Comparison of ENCODE assay signal across 1 cellular context in genomic region chr3:47282424-47283192, GRCh38.
TF ChIP-seq lines count a peak whose summit lies in the region.

Gene KIF9, minus strand, starts transcription at chr3:47282799. Its CDS starts 5,425 bp downstream, at chr3:47277374.
Gene KLHL18, plus strand, starts transcription at chr3:47282944. Its CDS starts 22 bp downstream, at chr3:47282966.

TF ChIP-seq in K562, 482 proteins besides CTCF, POLR2A, EP300 and RAD21 (continued from another document and continues in another):
- TF ChIP-seq CEBPZ (IDR thresholded peaks at IDR 0.05; ENCODE audit: borderline replicate concordance, low read depth, low read length) (no peak), POLR2G (IDR thresholded peaks at IDR 0.05; ENCODE audit: low read depth, low read length) (peak; percentile 99), KAT8 (IDR thresholded peaks at IDR 0.05; ENCODE audit: low read depth) (peak; percentile 72; the same call in 1 of the 2 replicates), HDGF (IDR thresholded peaks at IDR 0.05) (no peak; the same call in 1 of the 2 replicates), ZNF785 (CRISPR knock-in tag; IDR thresholded peaks at IDR 0.05) (no peak), GATAD2B (IDR thresholded peaks at IDR 0.05; ENCODE audit: borderline replicate concordance) (peak; percentile 97), STAT5B (CRISPR knock-in tag; IDR thresholded peaks at IDR 0.05) (no peak), TSC22D4 (tag; IDR thresholded peaks at IDR 0.05) (no peak), ZNF395 (CRISPR knock-in tag; IDR thresholded peaks at IDR 0.05) (peak; percentile 79; the same call in 1 of the 2 replicates), USF1 (CRISPR knock-in tag; IDR thresholded peaks at IDR 0.05) (peak; percentile 59), KLF6 (CRISPR knock-in tag; IDR thresholded peaks at IDR 0.05; ENCODE audit: borderline replicate concordance) (no peak; the same call in 1 of the 2 replicates), HMGXB4 (CRISPR knock-in tag; IDR thresholded peaks at IDR 0.05) (no peak; the same call in 1 of the 2 replicates), PRMT5 (CRISPR knock-in tag; IDR thresholded peaks at IDR 0.05) (no peak), BDP1 (IDR thresholded peaks at IDR 0.05; ENCODE audit: insufficient read depth, insufficient read length) (no peak), GTF2B (IDR thresholded peaks at IDR 0.05; ENCODE audit: extremely low read depth, insufficient read length) (no peak), PPARD (CRISPR knock-in tag; IDR thresholded peaks at IDR 0.05) (no peak), E2F6 (IDR thresholded peaks at IDR 0.05; ENCODE audit: borderline replicate concordance in 1 of 2, extremely low read depth in 1 of 2, insufficient read depth in 1 of 2, insufficient read length in 1 of 2, low read depth in 1 of 2, low read length in 1 of 2, poor library complexity in 1 of 2, severe bottlenecking in 1 of 2) (peak; percentile 83 to 84), DDX20 (tag; IDR thresholded peaks at IDR 0.05; ENCODE audit: low read depth) (no peak), HCFC1 (IDR thresholded peaks at IDR 0.05; ENCODE audit: low read depth, low read length) (peak; percentile 77), ZNF143 (CRISPR knock-in tag; IDR thresholded peaks at IDR 0.05) (peak; percentile 31; the same call in 1 of the 2 replicates), JUND (IDR thresholded peaks at IDR 0.05; ENCODE audit: borderline replicate concordance, low read depth, low read length) (peak; percentile 82), JUND (tag; IDR thresholded peaks at IDR 0.05; ENCODE audit: borderline replicate concordance, low read depth, low read length) (peak; percentile 94; the same call in 2 of the 3 replicates), ELF1 (tag; IDR thresholded peaks at IDR 0.05) (peak; percentile 100), SIRT6 (IDR thresholded peaks at IDR 0.05; ENCODE audit: low read depth, low read length) (no peak), COPS2 (conservative IDR thresholded peaks at IDR 0.05) (no peak), MGA (IDR thresholded peaks at IDR 0.05) (peak; percentile 75), FIP1L1 (IDR thresholded peaks at IDR 0.05; ENCODE audit: low read depth, low read length, poor library complexity, severe bottlenecking) (peak; percentile 81), UBTF (IDR thresholded peaks at IDR 0.05; ENCODE audit: borderline replicate concordance in 1 of 2, low read depth in 2 of 2, low read length in 2 of 2) (peak; percentile 80 to 91; a peak in 3 of 4 replicates), ZNF717 (CRISPR knock-in tag; IDR thresholded peaks at IDR 0.05) (no peak), HMBOX1 (IDR thresholded peaks at IDR 0.05) (peak; percentile 39; the same call in 1 of the 2 replicates), ZNF146 (CRISPR knock-in tag; IDR thresholded peaks at IDR 0.05; ENCODE audit: unreplicated experiment) (no peak)
